Comparison of ENCODE assay signal across 1 cellular context in genomic region chr12:110270125-110270962, GRCh38.
TF ChIP-seq lines count a peak whose summit lies in the region.

No MANE protein-coding gene starts in this region.

TF ChIP-seq in HepG2, 621 proteins besides CTCF, POLR2A, EP300 and RAD21 (continued from another document and continues in another):
- no peak for TF ChIP-seq TFDP1 (CRISPR knock-in tag; IDR thresholded peaks at IDR 0.05; ENCODE audit: borderline replicate concordance)
- TF ChIP-seq SIN3A (IDR thresholded peaks at IDR 0.05; ENCODE audit: borderline replicate concordance, low read depth, low read length): no peak
- no peak for TF ChIP-seq NCOA5 (CRISPR knock-in tag; IDR thresholded peaks at IDR 0.05)
- TF ChIP-seq FOXP1 (IDR thresholded peaks at IDR 0.05): no peak
- no peak for TF ChIP-seq FOXP1 (CRISPR knock-in tag; IDR thresholded peaks at IDR 0.05)
- no peak for TF ChIP-seq SIN3B (IDR thresholded peaks at IDR 0.05; ENCODE audit: low read length)
- TF ChIP-seq RBFOX2 (IDR thresholded peaks at IDR 0.05; ENCODE audit: low read depth, low read length): no peak
- no peak for TF ChIP-seq NR2F1 (CRISPR knock-in tag; IDR thresholded peaks at IDR 0.05)
- no peak for TF ChIP-seq ZBTB33 (CRISPR knock-in tag; IDR thresholded peaks at IDR 0.05)
- no peak for TF ChIP-seq KDM4B (CRISPR knock-in tag; IDR thresholded peaks at IDR 0.05)
- no peak for TF ChIP-seq HBP1 (CRISPR knock-in tag; IDR thresholded peaks at IDR 0.05; ENCODE audit: low read depth)
- TF ChIP-seq ZNF44 (CRISPR knock-in tag; IDR thresholded peaks at IDR 0.05): no peak
- no peak for TF ChIP-seq GPN1 (CRISPR knock-in tag; IDR thresholded peaks at IDR 0.05; ENCODE audit: borderline replicate concordance)
- no peak for TF ChIP-seq ZNF609 (CRISPR knock-in tag; IDR thresholded peaks at IDR 0.05; ENCODE audit: borderline replicate concordance)
- no peak for TF ChIP-seq GTF3A (CRISPR knock-in tag; conservative IDR thresholded peaks at IDR 0.05)
- TF ChIP-seq NKX3-1 (CRISPR knock-in tag; IDR thresholded peaks at IDR 0.05): no peak
- TF ChIP-seq CENPX (CRISPR knock-in tag; IDR thresholded peaks at IDR 0.05): no peak
- no peak for TF ChIP-seq REST (IDR thresholded peaks at IDR 0.05; ENCODE audit: borderline replicate concordance in 1 of 2, low read depth in 1 of 2, low read length in 2 of 2)
- TF ChIP-seq ZNF816 (CRISPR knock-in tag; IDR thresholded peaks at IDR 0.05; ENCODE audit: borderline replicate concordance): no peak
- no peak for TF ChIP-seq IRF1 (CRISPR knock-in tag; IDR thresholded peaks at IDR 0.05; ENCODE audit: low read depth)
- no peak for TF ChIP-seq ZBTB2 (CRISPR knock-in tag; IDR thresholded peaks at IDR 0.05; ENCODE audit: low read depth)
- no peak for TF ChIP-seq TEF (CRISPR knock-in tag; IDR thresholded peaks at IDR 0.05)
- no peak for TF ChIP-seq ZNF563 (CRISPR knock-in tag; IDR thresholded peaks at IDR 0.05)
- no peak for TF ChIP-seq ZNF788 (CRISPR knock-in tag; IDR thresholded peaks at IDR 0.05; ENCODE audit: borderline replicate concordance)
- no peak for TF ChIP-seq CENPT (CRISPR knock-in tag; IDR thresholded peaks at IDR 0.05; ENCODE audit: low read depth)
- no peak for TF ChIP-seq TFAP4 (IDR thresholded peaks at IDR 0.05; ENCODE audit: borderline replicate concordance, low read depth)
- no peak for TF ChIP-seq ZNF280D (CRISPR knock-in tag; IDR thresholded peaks at IDR 0.05)
- TF ChIP-seq FOXO4 (CRISPR knock-in tag; conservative IDR thresholded peaks at IDR 0.05): no peak
- TF ChIP-seq ADNP (CRISPR knock-in tag; IDR thresholded peaks at IDR 0.05): no peak
- TF ChIP-seq ZBTB7A (CRISPR knock-in tag; IDR thresholded peaks at IDR 0.05): no peak
- TF ChIP-seq TAF15 (IDR thresholded peaks at IDR 0.05; ENCODE audit: low read depth, low read length, poor library complexity, severe bottlenecking): no peak
- TF ChIP-seq ZNF639 (CRISPR knock-in tag; conservative IDR thresholded peaks at IDR 0.05): no peak
